ENCODE assay signal across 22 cellular contexts in the genomic region with DNA sequence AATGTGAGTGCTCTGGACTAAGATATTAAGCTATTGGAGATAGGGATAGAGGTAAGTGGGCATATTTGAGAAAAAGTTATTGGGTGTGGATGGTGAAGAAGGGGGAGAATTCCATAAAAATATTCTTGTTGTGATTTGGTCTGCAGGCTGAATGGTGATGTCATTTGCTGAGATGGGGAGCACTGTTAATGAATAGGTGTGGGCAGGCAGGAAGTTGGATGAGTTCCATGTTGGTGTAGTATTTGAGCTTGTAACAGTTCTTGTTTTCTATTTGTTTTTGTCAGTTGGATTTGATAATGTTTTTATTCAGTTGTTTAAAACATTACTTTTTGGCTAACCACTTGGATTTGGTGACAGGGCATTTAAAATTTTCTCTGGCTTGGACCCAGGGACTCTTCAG.
A peak's percentile ranks its signal among the peaks of the same experiment; 100 is the strongest.
DNase-seq lines count a peak whose midpoint lies in the region; ATAC-seq, FAIRE-seq and TF ChIP-seq lines count a peak whose summit lies in the region.
"Had no signal": no experiment of that assay in that cellular context is flagged by ENCODE, and none has a peak within 500 bp of the region (broad histone marks: within the 10 kb centered on the region; RNA-seq: fewer than 3 reads in every experiment).

No MANE protein-coding gene starts in this region.

- no peaks in the 10 kb centered on the region for H3K4me1 ChIP-seq in pancreas
- H3K4me1 ChIP-seq: HAP-1 had no signal

- intact Hi-C loops in pancreas (cut with DNase I), result no loop called here

- ATAC-seq in pancreas (peak in 3 of 4 donors; percentile 35 to 71 (median 48)), HG03457 (IDR thresholded peaks at IDR 0.05; ENCODE audit: unreplicated experiment) (no peak)
- ATAC-seq: GM23338 had no signal

- H3K9me3 ChIP-seq in pancreas, result no peaks in the 10 kb centered on the region
- H3K9me3 ChIP-seq: HAP-1, SK-N-SH had no signal

- no peak for TF ChIP-seq CTCF in bronchial epithelial cell (IDR thresholded peaks at IDR 0.05; ENCODE audit: insufficient read depth, low read length, severe bottlenecking)
- no peak for TF ChIP-seq CTCF in pancreas (IDR thresholded peaks at IDR 0.05)

- H3K27ac ChIP-seq in pancreas, result no peak overlapping the region
- H3K27ac ChIP-seq: KMS-11 had no signal

- DNase-seq in NCI-H1105 treated with DMSO at 0.1 percent for 48 hours (lab: John Stamatoyannopoulos, UW) (peak; percentile 16), NCI-H1105 (lab: John Stamatoyannopoulos, UW) (no peak), NCI-H2029 treated with DMSO at 0.1 percent for 48 hours (lab: John Stamatoyannopoulos, UW) (peak; percentile 9), bronchial epithelial cell (ENCODE audit: low read depth) (peak; percentile 29), pancreas (peak in 1 of 6 donors; percentile 17), RPMI8226 (no peak)
- DNase-seq: 8988T, ACHN, DMS153, HFFc6, NCI-H1048, NCI-H1436, NCI-H187, NCI-H446, NCI-H526, SK-N-SH had no signal

- no peak overlapping the region for H3K4me3 ChIP-seq in bronchial epithelial cell (ENCODE audit: low read depth, low read length)
- H3K4me3 ChIP-seq in pancreas, result no peak overlapping the region
- H3K4me3 ChIP-seq: GM23338, HAP-1 had no signal

- no peak for FAIRE-seq in bronchial epithelial cell (lab: Jason Lieb, UNC)
- FAIRE-seq in pancreas (lab: Jason Lieb, UNC), result no peak
- FAIRE-seq: GM18507, RCC 7860 had no signal

- H3K36me3 ChIP-seq in bronchial epithelial cell (ENCODE audit: control insufficient read depth, insufficient read depth, low read length), result no peaks in the 10 kb centered on the region
- H3K36me3 ChIP-seq in pancreas, result no peaks in the 10 kb centered on the region
- H3K36me3 ChIP-seq: HAP-1 had no signal

- H3K27me3 ChIP-seq in bronchial epithelial cell (ENCODE audit: control insufficient read depth, insufficient read depth, low read length) (no peaks in the 10 kb centered on the region), pancreas (no peaks in the 10 kb centered on the region)

Comparison
In these comparisons a context has a peak if more than half of its experiments do, and no peak if none do; other contexts are left out.
1. DNase-seq: peak in NCI-H1105 treated with DMSO at 0.1 percent for 48 hours (single experiment), NCI-H2029 treated with DMSO at 0.1 percent for 48 hours (single experiment) and bronchial epithelial cell (single experiment); none in NCI-H1105 (single experiment) and RPMI8226 (single experiment).